29 cellular contexts compared by ENCODE assay signal in the genomic region with DNA sequence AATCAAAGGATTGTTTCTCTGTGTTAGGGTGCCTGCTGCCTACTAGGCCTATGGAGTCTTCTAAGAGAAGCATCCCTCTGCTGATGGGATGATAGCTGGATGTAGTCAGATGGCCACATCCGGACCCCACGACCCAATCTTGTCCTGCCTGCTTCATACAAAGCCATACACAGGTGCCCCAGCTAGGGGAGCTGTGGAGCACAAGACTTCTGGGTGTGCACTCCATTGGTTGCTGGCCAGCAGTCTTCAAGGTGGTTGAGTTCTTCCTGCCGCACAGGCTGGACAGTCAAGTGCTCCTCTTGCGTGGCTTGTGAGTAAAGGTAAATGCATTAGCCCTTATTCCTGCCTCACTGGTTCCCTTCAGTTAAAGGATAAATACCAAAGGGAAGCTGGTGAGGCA.
DNase-seq lines count a peak whose midpoint lies in the region; ATAC-seq and TF ChIP-seq lines count a peak whose summit lies in the region.
"Had no signal": no experiment of that assay in that cellular context is flagged by ENCODE, and none has a peak within 500 bp of the region (broad histone marks: within the 10 kb centered on the region; RNA-seq: fewer than 3 reads in every experiment).

No MANE protein-coding gene starts in this region.

- H3K9me3 Mint-ChIP-seq in endodermal cell: peaks cover 17% of the 10 kb centered on the region
- peaks cover 2% of the 10 kb centered on the region for H3K9me3 Mint-ChIP-seq in neural progenitor cell
- H3K9me3 Mint-ChIP-seq: activated naive CD8-positive, alpha-beta T cell treated with anti-CD3 and anti-CD28 coated beads, Interleukin-2, amount 50 U/mL, for 24 hours; natural killer cell treated with Interleukin-12 subunit alpha and Interleukin-12 subunit beta and Interleukin-15 and Interleukin-18, amount 100 ng/mL, for 72 hours; T-helper 1 cell treated with Interleukin-12 subunit alpha and Interleukin-12 subunit beta and Interleukin-4 antibody, amounts not matched to agents 30 μg/mL and 1 μg/mL, for 36 hours had no signal

- H2AFZ ChIP-seq in neural progenitor cell (replicated peaks): no peak overlapping the region
- H2AFZ ChIP-seq: PC-9 had no signal

- H3K27ac Mint-ChIP-seq in endodermal cell (no peak overlapping the region), neural progenitor cell (no peak overlapping the region)
- H3K27ac Mint-ChIP-seq: activated naive CD8-positive, alpha-beta T cell treated with anti-CD3 and anti-CD28 coated beads, Interleukin-2, amount 50 U/mL, for 24 hours; natural killer cell treated with Interleukin-12 subunit alpha and Interleukin-12 subunit beta and Interleukin-15 and Interleukin-18, amount 100 ng/mL, for 72 hours; T-helper 1 cell treated with Interleukin-12 subunit alpha and Interleukin-12 subunit beta and Interleukin-4 antibody, amounts not matched to agents 30 μg/mL and 1 μg/mL, for 36 hours had no signal

- H3K27me3 ChIP-seq in endodermal cell (ENCODE audit: control insufficient read depth, insufficient read depth, low read length, poor library complexity, severe bottlenecking) (no peaks in the 10 kb centered on the region), neural progenitor cell (no peaks in the 10 kb centered on the region)
- H3K27me3 ChIP-seq: body of pancreas, ovary, right atrium auricular region had no signal

- H3K4me3 ChIP-seq in HFF-Myc (replicated peaks; ENCODE audit: low read depth, low read length) (no peak overlapping the region), endodermal cell (ENCODE audit: low read length) (no peak overlapping the region), neural progenitor cell (no peak overlapping the region)
- H3K4me3 ChIP-seq: body of pancreas, gastrocnemius medialis, ovary, PC-9, right atrium auricular region, spleen, thoracic aorta had no signal

- TF ChIP-seq CTCF in HFF-Myc (IDR thresholded peaks at IDR 0.05; ENCODE audit: low read depth, low read length, missing control alignments) (peak; percentile 16), endodermal cell (conservative IDR thresholded peaks at IDR 0.05) (peak; percentile 57), neural progenitor cell (IDR thresholded peaks at IDR 0.05) (peak; percentile 27)

- H3K36me3 Mint-ChIP-seq in endodermal cell (ENCODE audit: low read depth) (no peaks in the 10 kb centered on the region), neural progenitor cell (no peaks in the 10 kb centered on the region)
- H3K36me3 Mint-ChIP-seq: natural killer cell treated with Interleukin-12 subunit alpha and Interleukin-12 subunit beta and Interleukin-15 and Interleukin-18, amount 100 ng/mL, for 72 hours had no signal

- H4K20me1 ChIP-seq in neural progenitor cell (ENCODE audit: low read depth): no peaks in the 10 kb centered on the region

- H3K9ac ChIP-seq in endodermal cell (ENCODE audit: extremely low read depth, low read length, poor library complexity, severe bottlenecking) (no peak overlapping the region), neural progenitor cell (no peak overlapping the region)

- ATAC-seq in GM19455 (IDR thresholded peaks at IDR 0.05; ENCODE audit: unreplicated experiment): no peak
- ATAC-seq in HG02885 (IDR thresholded peaks at IDR 0.05; ENCODE audit: poor library complexity, unreplicated experiment): no peak
- ATAC-seq: activated naive CD8-positive, alpha-beta T cell treated with anti-CD3 and anti-CD28 coated beads, Interleukin-2, amount 50 U/mL, for 24 hours; body of pancreas; gastrocnemius medialis; left colon; natural killer cell treated with Interleukin-12 subunit alpha and Interleukin-12 subunit beta and Interleukin-15 and Interleukin-18, amount 100 ng/mL, for 72 hours had no signal

- H3K4me1 ChIP-seq in endodermal cell (ENCODE audit: control insufficient read depth, insufficient read depth, low read length): no peaks in the 10 kb centered on the region
- no peaks in the 10 kb centered on the region for H3K4me1 ChIP-seq in neural progenitor cell
- H3K4me1 ChIP-seq: body of pancreas, gastrocnemius medialis, right atrium auricular region, spleen had no signal

- 87 to 100% methylated on average over 2 to 4 of the region's 4 CpGs for WGBS in endodermal cell (ENCODE audit: insufficient coverage in 1 of 2, insufficient read length in 1 of 2), 2 experiments

- H3K27me3 Mint-ChIP-seq in endodermal cell (ENCODE audit: insufficient read depth) (no peaks in the 10 kb centered on the region), neural progenitor cell (ENCODE audit: insufficient read depth, low read depth) (peaks cover 2% of the 10 kb centered on the region)

- DNase-seq in DMS 273 (lab: John Stamatoyannopoulos, UW; ENCODE audit: unreplicated experiment) (peak; percentile 2), DMS 273 treated with DMSO at 0.1 percent for 48 hours (lab: John Stamatoyannopoulos, UW) (no peak), HFF-Myc (ENCODE audit: extremely low read depth, low read depth) (no peak), endodermal cell (peak; percentile 75), neural progenitor cell (ENCODE audit: low spot score) (no peak), SKM-1 treated with dmso at 0.1 percent for 144 hours (lab: John Stamatoyannopoulos, UW; ENCODE audit: unreplicated experiment) (no peak)
- DNase-seq: 8988T; activated CD4-positive, alpha-beta T cell treated with anti-CD3 and anti-CD28 coated beads, Interleukin-2, amount 50 U/mL, for 4 hours; activated effector memory CD4-positive, alpha-beta T cell treated with anti-CD3 and anti-CD28 coated beads, Interleukin-2, amount 50 U/mL, for 16 hours; activated naive CD8-positive, alpha-beta T cell treated with anti-CD3 and anti-CD28 coated beads, Interleukin-2, amount 50 U/mL, for 24 hours; body of pancreas; gastrocnemius medialis; HCEC 1CT; Karpas-422; left colon; NCI-H187 treated with DMSO at 0.1 percent for 48 hours; NCI-H2227 treated with DMSO at 0.1 percent for 48 hours; NCI-H774; ovary; PC-9; spleen; stimulated activated CD4-positive, alpha-beta T cell treated with anti-CD3 and anti-CD28 coated beads, Interleukin-4, amount 100 ng/mL, for 1 hour; stimulated activated naive CD4-positive, alpha-beta T cell treated with Interleukin-2 at 50 U/mL for 16 hours had no signal

- H3K9me3 ChIP-seq in endodermal cell (ENCODE audit: control insufficient read depth, low read length): no peaks in the 10 kb centered on the region
- no peaks in the 10 kb centered on the region for H3K9me3 ChIP-seq in neural progenitor cell (ENCODE audit: low read depth)
- H3K9me3 ChIP-seq: body of pancreas, gastrocnemius medialis, ovary, thoracic aorta had no signal

- H3K4me2 ChIP-seq in neural progenitor cell: no peak overlapping the region
- H3K4me2 ChIP-seq: PC-9 had no signal

- no peaks in the 10 kb centered on the region for H3K79me2 ChIP-seq in neural progenitor cell (ENCODE audit: low read depth)

- H3K27ac ChIP-seq in endodermal cell (ENCODE audit: low read depth, low read length): no peak overlapping the region
- H3K27ac ChIP-seq in neural progenitor cell: no peak overlapping the region
- H3K27ac ChIP-seq: body of pancreas, gastrocnemius medialis, ovary, PC-9, right atrium auricular region, spleen, thoracic aorta had no signal

- H3K4me3 Mint-ChIP-seq in endodermal cell (no peak overlapping the region), neural progenitor cell (no peak overlapping the region)
- H3K4me3 Mint-ChIP-seq: activated naive CD8-positive, alpha-beta T cell treated with anti-CD3 and anti-CD28 coated beads, Interleukin-2, amount 50 U/mL, for 24 hours; natural killer cell treated with Interleukin-12 subunit alpha and Interleukin-12 subunit beta and Interleukin-15 and Interleukin-18, amount 100 ng/mL, for 72 hours; T-helper 1 cell treated with Interleukin-12 subunit alpha and Interleukin-12 subunit beta and Interleukin-4 antibody, amounts not matched to agents 30 μg/mL and 1 μg/mL, for 36 hours had no signal

- H3K36me3 ChIP-seq in endodermal cell (ENCODE audit: control insufficient read depth, insufficient read depth, low read length) (no peaks in the 10 kb centered on the region), neural progenitor cell (no peaks in the 10 kb centered on the region)
- H3K36me3 ChIP-seq: gastrocnemius medialis, ovary, right atrium auricular region, spleen, thoracic aorta had no signal

- H3K4me1 Mint-ChIP-seq in endodermal cell: peaks cover 3% of the 10 kb centered on the region
- no peaks in the 10 kb centered on the region for H3K4me1 Mint-ChIP-seq in neural progenitor cell
- H3K4me1 Mint-ChIP-seq: activated naive CD8-positive, alpha-beta T cell treated with anti-CD3 and anti-CD28 coated beads, Interleukin-2, amount 50 U/mL, for 24 hours had no signal

- H3F3A ChIP-seq in neural progenitor cell (ENCODE audit: low read depth): no peaks in the 10 kb centered on the region

Comparison
In these comparisons a context has a peak if more than half of its experiments do, and no peak if none do; other contexts are left out.
1. DNase-seq: peak in DMS 273 (single experiment) and endodermal cell (single experiment); none in DMS 273 treated with DMSO at 0.1 percent for 48 hours (single experiment), HFF-Myc (single experiment), neural progenitor cell (single experiment) and SKM-1 treated with dmso at 0.1 percent for 144 hours (single experiment).
2. Peak in every context shown above with its lines, with median percentiles within 50 percentile points of each other: CTCF ChIP-seq.